8 cellular contexts compared by ENCODE assay signal in the genomic region with DNA sequence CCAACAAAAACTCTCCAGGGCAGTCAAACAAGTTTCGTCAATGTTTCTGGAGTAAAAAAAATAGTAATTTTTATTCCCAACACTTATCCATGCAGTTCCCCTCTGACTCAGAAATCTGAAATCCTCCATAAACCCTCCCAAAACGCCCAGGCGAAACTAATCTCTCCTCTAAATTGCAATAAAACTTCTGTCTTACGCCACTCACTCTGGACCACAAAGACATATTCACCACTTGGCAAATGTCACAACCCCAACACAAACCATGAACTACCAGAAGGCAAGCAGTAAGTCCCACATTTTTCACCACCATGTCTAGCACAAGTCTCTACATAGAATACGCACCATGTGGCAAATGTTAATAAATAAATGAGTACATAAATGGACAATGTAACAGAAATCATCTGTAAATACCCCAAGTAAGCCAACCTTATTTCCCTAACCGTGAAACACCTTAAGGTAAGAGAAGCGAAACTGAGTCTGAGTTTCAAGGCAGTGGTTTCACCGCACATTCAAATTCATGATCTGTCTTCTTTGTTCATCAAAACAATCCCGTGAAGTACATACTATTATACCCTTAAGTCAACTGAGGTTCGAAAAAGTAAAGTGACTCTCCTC. TPM values are rescaled to one million over a fixed set of nuclear protein-coding genes. Genes with fewer than 3 reads are reported as not detected.
A peak's percentile ranks its signal among the peaks of the same experiment; 100 is the strongest.
DNase-seq lines count a peak whose midpoint lies in the region; ATAC-seq, FAIRE-seq and TF ChIP-seq lines count a peak whose summit lies in the region.

No MANE protein-coding gene starts in this region.

- no peak for TF ChIP-seq CTCF in GM13976 (IDR thresholded peaks at IDR 0.05; ENCODE audit: borderline replicate concordance, control extremely low read depth, extremely low read depth, insufficient read depth, missing control alignments)
- TF ChIP-seq CTCF in Loucy (conservative IDR thresholded peaks at IDR 0.05; ENCODE audit: low read length): no peak
- TF ChIP-seq CTCF in coronary artery (IDR thresholded peaks at IDR 0.05): no peak

- no peaks in the 10 kb centered on the region for H3K36me3 ChIP-seq in Loucy (ENCODE audit: insufficient read depth, low read length)

- H3K4me1 ChIP-seq in Loucy (ENCODE audit: insufficient read depth, low read length, poor library complexity, severe bottlenecking): peaks cover 51% of the 10 kb centered on the region

- peak overlapping the region; percentile 84 for H3K4me2 ChIP-seq in Loucy (ENCODE audit: low read depth, low read length, poor library complexity, severe bottlenecking)

- H3F3A ChIP-seq in Loucy (ENCODE audit: low read depth): no peaks in the 10 kb centered on the region

- no peaks in the 10 kb centered on the region for H3K9me2 ChIP-seq in Loucy (replicated peaks; ENCODE audit: low read depth, low read length)

- H3K79me2 ChIP-seq in Loucy (ENCODE audit: insufficient read depth, low read length): peaks cover 52% of the 10 kb centered on the region

- H4K20me1 ChIP-seq in Loucy (ENCODE audit: insufficient read depth, low read length, poor library complexity, severe bottlenecking): peaks cover 17% of the 10 kb centered on the region

- DNase-seq in GM13976 (ENCODE audit: low spot score) (peak; percentile 16), coronary artery (ENCODE audit: low spot score) (no peak), skeletal muscle cell (ENCODE audit: low read depth) (no peak), HuH-7 (ENCODE audit: low spot score) (no peak), SK-N-DZ (ENCODE audit: low spot score) (no peak), HTR-8/SVneo (ENCODE audit: insufficient read length, low spot score) (no peak)

- peak; percentile 34 for ATAC-seq in GM21717 (IDR thresholded peaks at IDR 0.05; ENCODE audit: unreplicated experiment)

- peak overlapping the region; percentile 87; the same call in 1 of the 2 replicates for H2AFZ ChIP-seq in Loucy (ENCODE audit: low read length)

- H3K9me3 ChIP-seq in Loucy (ENCODE audit: insufficient read depth, low read depth, low read length): no peaks in the 10 kb centered on the region

- H3K27me3 ChIP-seq in Loucy (ENCODE audit: insufficient read depth, low read length, poor library complexity, severe bottlenecking): no peaks in the 10 kb centered on the region

- H3K9ac ChIP-seq in Loucy (ENCODE audit: low read depth, low read length, poor library complexity, severe bottlenecking): peak overlapping the region; percentile 69

- FAIRE-seq in HTR-8/SVneo (lab: Jason Lieb, UNC): no peak

- peak overlapping the region; percentile 77 for H3K4me3 ChIP-seq in Loucy (ENCODE audit: low read length, poor library complexity, severe bottlenecking)
- H3K4me3 ChIP-seq in coronary artery: peak overlapping the region; percentile 100
- peak overlapping the region; percentile 96 for H3K4me3 ChIP-seq in skeletal muscle cell (ENCODE audit: low read depth, low read length)

- in situ Hi-C loops in GM13976 (cut with MboI; ENCODE audit: low sequenced_read_pairs, unreplicated experiment): no loop called here

- no peak overlapping the region for H3K27ac ChIP-seq in coronary artery

RNA-seq across cellular contexts. Expression of a gene that starts 1.6 kb away (rescaled TPM):
- 108 and 112 TPM in 2 replicates for polyA plus RNA-seq in SK-N-DZ (2014; cell fraction: cytosol; rRNA removed)
- polyA plus RNA-seq in SK-N-DZ (2014; cell fraction: nucleus; rRNA removed): 57.7 and 61.4 TPM in 2 replicates
